ENCODE assay signal across 1 cellular context in the genomic region with DNA sequence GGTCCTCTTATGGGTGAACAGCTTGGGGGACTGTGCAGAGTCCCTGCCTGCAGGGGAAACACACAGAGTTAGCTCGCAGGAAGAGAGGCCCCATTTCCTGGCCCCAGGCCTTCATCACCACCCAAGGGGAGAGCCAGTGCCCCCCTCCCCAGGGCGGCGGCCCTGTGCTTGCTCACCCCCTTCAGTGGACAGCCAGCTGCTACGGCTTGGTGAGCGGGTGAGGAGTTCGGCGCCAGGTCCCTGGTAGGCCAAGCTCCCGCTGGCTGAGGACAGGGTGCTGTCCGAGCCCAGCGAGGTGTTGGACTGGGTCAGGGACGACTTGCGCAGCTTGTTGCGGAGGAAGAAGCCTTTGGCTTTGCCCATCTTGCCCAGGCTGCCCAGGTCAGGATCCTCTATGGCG.
TF ChIP-seq lines count a peak whose summit lies in the region.

No MANE protein-coding gene starts in this region.

TF ChIP-seq in endothelial cell of umbilical vein, 7 proteins besides CTCF, POLR2A, EP300 and RAD21:
- no peak for TF ChIP-seq MAX (IDR thresholded peaks at IDR 0.05; ENCODE audit: insufficient read depth, insufficient read length)
- no peak for TF ChIP-seq MYC (IDR thresholded peaks at IDR 0.05; ENCODE audit: low read depth, low read length)
- TF ChIP-seq JUN (IDR thresholded peaks at IDR 0.05; ENCODE audit: borderline replicate concordance, insufficient read depth, insufficient read length, low read depth): no peak
- TF ChIP-seq FOS (IDR thresholded peaks at IDR 0.05; ENCODE audit: borderline replicate concordance, insufficient read depth, low read length): no peak
- no peak for TF ChIP-seq EZH2 (IDR thresholded peaks at IDR 0.05; ENCODE audit: borderline replicate concordance, low read depth, low read length, severe bottlenecking)
TF ChIP-seq in endothelial cell of umbilical vein: peak in this region for 0.
